Comparison of ENCODE assay signal across 14 cellular contexts in the genomic region with DNA sequence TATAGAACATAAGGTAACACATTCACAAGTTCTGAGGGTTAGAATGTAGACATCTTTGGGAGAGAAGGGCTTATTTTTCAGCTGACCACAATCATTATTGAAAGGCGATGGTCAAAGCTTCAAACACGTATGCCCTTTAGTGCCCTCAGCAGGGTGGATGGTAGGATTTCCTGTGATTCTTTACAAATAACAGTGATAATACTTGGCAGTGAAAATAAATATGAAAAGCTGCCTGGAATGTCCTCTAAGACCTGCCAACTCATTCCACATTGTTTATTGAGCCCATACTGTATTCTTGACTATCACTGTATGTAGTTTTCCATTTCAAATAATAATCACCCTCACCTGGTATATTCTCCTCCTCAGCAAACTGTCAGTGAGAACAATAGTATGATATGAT. TPM values are rescaled to one million over a fixed set of nuclear protein-coding genes. Genes with fewer than 3 reads are reported as not detected.
DNase-seq lines count a peak whose midpoint lies in the region; ATAC-seq and TF ChIP-seq lines count a peak whose summit lies in the region.
"Had no signal": no experiment of that assay in that cellular context is flagged by ENCODE, and none has a peak within 500 bp of the region (broad histone marks: within the 10 kb centered on the region; RNA-seq: fewer than 3 reads in every experiment).

No MANE protein-coding gene starts in this region.

- no peak overlapping the region for H2BK15ac ChIP-seq in IMR-90 (ENCODE audit: low read depth, low read length)

- POLR2A ChIA-PET in IMR-90 (lab: Charles Lee; ENCODE audit: unreplicated experiment), result no interaction called here

- no peak overlapping the region for H3K56ac ChIP-seq in IMR-90 (ENCODE audit: extremely low read depth, insufficient read depth, low read length)

- CTCF ChIA-PET in IMR-90 (lab: Yijun Ruan, JAX), result no interaction called here

- no peak overlapping the region for H2BK20ac ChIP-seq in IMR-90 (ENCODE audit: low read depth, low read length)

- no CpG with 5 or more reads among the region's 2 CpGs for WGBS in IMR-90 (ENCODE audit: extremely low coverage in 2 of 2, insufficient read length in 1 of 2), 2 experiments

- H3K27me3 ChIP-seq in IMR-90 (ENCODE audit: control insufficient read depth, insufficient read depth, low read length) (no peaks in the 10 kb centered on the region), neutrophil (no peaks in the 10 kb centered on the region), subcutaneous abdominal adipose tissue (ENCODE audit: control insufficient read depth in 5 of 5, insufficient read depth in 4 of 5, low read length in 5 of 5) (no peaks in the 10 kb centered on the region)
- H3K27me3 ChIP-seq: BE2C had no signal

- no peak overlapping the region for H3K4ac ChIP-seq in IMR-90 (ENCODE audit: low read depth, low read length)

- dilution Hi-C loops in IMR-90 (cut with HindIII; ENCODE audit: low sequenced_read_pairs, unreplicated experiment), result no loop called here

- H3K9me3 ChIP-seq in IMR-90 (ENCODE audit: control insufficient read depth, insufficient read depth, low read length), result no peaks in the 10 kb centered on the region
- no peaks in the 10 kb centered on the region for H3K9me3 ChIP-seq in neutrophil
- no peaks in the 10 kb centered on the region for H3K9me3 ChIP-seq in subcutaneous abdominal adipose tissue (ENCODE audit: control insufficient read depth in 5 of 5, low read length in 5 of 5)
- H3K9me3 ChIP-seq: BE2C had no signal

- no peaks in the 10 kb centered on the region for H4K20me1 ChIP-seq in IMR-90 (ENCODE audit: insufficient read depth, low read length)

- DNase-seq in IMR-90 (no peak), dermis microvascular lymphatic vessel endothelial cell (ENCODE audit: low read depth in 2 of 2) (peak; percentile 79 to 85), AG20443 (ENCODE audit: low spot score) (no peak)
- DNase-seq in stimulated activated CD4-positive, alpha-beta T cell treated with anti-CD3 and anti-CD28 coated beads, Interleukin-2, amount 100 ng/mL, for 48 hours, result no peak
- DNase-seq in activated CD4-positive, alpha-beta T cell treated with anti-CD3 and anti-CD28 coated beads for 48 hours, result no peak
- DNase-seq: BE2C; CD4-positive, alpha-beta memory T cell; DMS79; GOT3; H9 had no signal

- H3K4me2 ChIP-seq in IMR-90 (ENCODE audit: low read depth, low read length), result no peak overlapping the region

- no peak overlapping the region for H3K18ac ChIP-seq in IMR-90 (ENCODE audit: low read depth, low read length)

- H2AFZ ChIP-seq in IMR-90 (replicated peaks; ENCODE audit: low read length, poor library complexity), result no peak overlapping the region

- H3K4me3 ChIP-seq in IMR-90 (ENCODE audit: insufficient read depth, low read depth, low read length) (no peak overlapping the region), neutrophil (ENCODE audit: low read depth in 1 of 2, low read length in 1 of 2) (no peak overlapping the region), subcutaneous abdominal adipose tissue (ENCODE audit: low read depth in 1 of 5, low read length in 5 of 5) (no peak overlapping the region)

- TF ChIP-seq CTCF in IMR-90 (conservative IDR thresholded peaks at IDR 0.05; ENCODE audit: low read depth, low read length), result no peak
- no peak for TF ChIP-seq CTCF in neutrophil (IDR thresholded peaks at IDR 0.05)

- H4K8ac ChIP-seq in IMR-90 (ENCODE audit: low read depth in 2 of 2, low read length in 2 of 2), result no peak overlapping the region

- H4K5ac ChIP-seq in IMR-90 (ENCODE audit: low read depth, low read length), result peak overlapping the region; percentile 42; the same call in 1 of the 2 replicates

- no peaks in the 10 kb centered on the region for H3K79me1 ChIP-seq in IMR-90 (ENCODE audit: low read depth in 1 of 2, low read length in 2 of 2)

- BruUV-seq in IMR-90 (replicated peaks; lab: Mats Ljungman, UMichigan), result no TSS peak

- no peak overlapping the region for H4K91ac ChIP-seq in IMR-90 (ENCODE audit: insufficient read depth, low read depth, low read length)

- no peak overlapping the region for H2AK5ac ChIP-seq in IMR-90 (ENCODE audit: low read depth, low read length)

- intact Hi-C loops in IMR-90 (cut with micrococcal nuclease), result loop anchor here (2.0 kb wide), 1 partner anchor 16 kb away; no protein-coding TSS in a partner anchor

- H3K14ac ChIP-seq in IMR-90 (replicated peaks; ENCODE audit: low read depth, low read length), result no peak overlapping the region

- in situ Hi-C loops in IMR-90 (cut with MboI; ENCODE audit: low sequenced_read_pairs), result no loop called here

- TF ChIP-seq RAD21 in IMR-90 (IDR thresholded peaks at IDR 0.05; ENCODE audit: low read length), result no peak

- no peak overlapping the region for H3K23ac ChIP-seq in IMR-90 (ENCODE audit: low read depth, low read length)

- H2BK5ac ChIP-seq in IMR-90 (ENCODE audit: low read depth, low read length, poor library complexity, severe bottlenecking), result no peak overlapping the region

- no peak overlapping the region for H2BK120ac ChIP-seq in IMR-90 (ENCODE audit: low read depth, low read length)

- peaks cover 11% of the 10 kb centered on the region for H3K4me1 ChIP-seq in IMR-90 (ENCODE audit: control insufficient read depth, insufficient read depth, low read length)
- peaks cover 44 to 47% of the 10 kb centered on the region in 2 experiments for H3K4me1 ChIP-seq in neutrophil (ENCODE audit: control insufficient read depth in 1 of 2, insufficient read depth in 1 of 2, low read depth in 1 of 2, low read length in 1 of 2)
- peaks cover 0 to 51% (median 42%) of the 10 kb centered on the region in 5 donors for H3K4me1 ChIP-seq in subcutaneous abdominal adipose tissue (ENCODE audit: control insufficient read depth in 5 of 5, insufficient read depth in 5 of 5, low read length in 5 of 5)
- H3K4me1 ChIP-seq: BE2C had no signal

- H3K36me3 ChIP-seq in IMR-90 (ENCODE audit: control insufficient read depth, insufficient read depth, low read length) (no peaks in the 10 kb centered on the region), neutrophil (no peaks in the 10 kb centered on the region), subcutaneous abdominal adipose tissue (ENCODE audit: control insufficient read depth in 5 of 5, insufficient read depth in 5 of 5, low read length in 5 of 5) (no peaks in the 10 kb centered on the region)
- H3K36me3 ChIP-seq: BE2C had no signal

- peaks cover 7% of the 10 kb centered on the region; the same call in 1 of the 2 replicates for H3K9me1 ChIP-seq in IMR-90 (ENCODE audit: insufficient read depth, low read length)

- H3K9ac ChIP-seq in IMR-90 (ENCODE audit: low read depth, low read length) (no peak overlapping the region), subcutaneous abdominal adipose tissue (ENCODE audit: low read length in 5 of 5) (no peak overlapping the region)

- H3K27ac ChIP-seq in IMR-90 (ENCODE audit: insufficient read depth, low read length) (no peak overlapping the region), neutrophil (peak overlapping the region; percentile 99), subcutaneous abdominal adipose tissue (ENCODE audit: low read depth, low read length) (peak overlapping the region; percentile 85)
- H3K27ac ChIP-seq: C4-2B had no signal

- no peak for ATAC-seq in IMR-90 (ENCODE audit: low read depth)

- H2AK9ac ChIP-seq in IMR-90 (replicated peaks; ENCODE audit: low read depth, low read length, poor library complexity), result no peak overlapping the region

- no peak for TF ChIP-seq POLR2A in IMR-90 (IDR thresholded peaks at IDR 0.05; ENCODE audit: low read depth, low read length)

TF ChIP-seq in IMR-90, 13 proteins besides CTCF, POLR2A, EP300 and RAD21 (continues in another document):
- TF ChIP-seq MXI1 (IDR thresholded peaks at IDR 0.05; ENCODE audit: borderline replicate concordance, low read depth, low read length) (no peak), MAZ (IDR thresholded peaks at IDR 0.05; ENCODE audit: borderline replicate concordance, low read depth, low read length) (no peak), CEBPB (IDR thresholded peaks at IDR 0.05; ENCODE audit: low read depth, low read length) (no peak), NFE2L2 (IDR thresholded peaks at IDR 0.05; ENCODE audit: low read depth, low read length) (no peak), FOS (IDR thresholded peaks at IDR 0.05; ENCODE audit: low read depth, low read length) (no peak), RCOR1 (IDR thresholded peaks at IDR 0.05; ENCODE audit: insufficient replicate concordance, low read length) (no peak), CHD1 (IDR thresholded peaks at IDR 0.05; ENCODE audit: low read depth, low read length) (no peak), BHLHE40 (IDR thresholded peaks at IDR 0.05; ENCODE audit: low read depth, low read length) (no peak), MAFK (IDR thresholded peaks at IDR 0.05; ENCODE audit: low read depth, low read length) (no peak), SMC3 (IDR thresholded peaks at IDR 0.05; ENCODE audit: low read depth, low read length) (no peak)
- TF ChIP-seq, protein P1, sequence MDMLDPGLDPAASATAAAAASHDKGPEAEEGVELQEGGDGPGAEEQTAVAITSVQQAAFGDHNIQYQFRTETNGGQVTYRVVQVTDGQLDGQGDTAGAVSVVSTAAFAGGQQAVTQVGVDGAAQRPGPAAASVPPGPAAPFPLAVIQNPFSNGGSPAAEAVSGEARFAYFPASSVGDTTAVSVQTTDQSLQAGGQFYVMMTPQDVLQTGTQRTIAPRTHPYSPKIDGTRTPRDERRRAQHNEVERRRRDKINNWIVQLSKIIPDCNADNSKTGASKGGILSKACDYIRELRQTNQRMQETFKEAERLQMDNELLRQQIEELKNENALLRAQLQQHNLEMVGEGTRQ (IDR thresholded peaks at IDR 0.05; ENCODE audit: low read depth, low read length), result no peak
- TF ChIP-seq, protein P2, sequence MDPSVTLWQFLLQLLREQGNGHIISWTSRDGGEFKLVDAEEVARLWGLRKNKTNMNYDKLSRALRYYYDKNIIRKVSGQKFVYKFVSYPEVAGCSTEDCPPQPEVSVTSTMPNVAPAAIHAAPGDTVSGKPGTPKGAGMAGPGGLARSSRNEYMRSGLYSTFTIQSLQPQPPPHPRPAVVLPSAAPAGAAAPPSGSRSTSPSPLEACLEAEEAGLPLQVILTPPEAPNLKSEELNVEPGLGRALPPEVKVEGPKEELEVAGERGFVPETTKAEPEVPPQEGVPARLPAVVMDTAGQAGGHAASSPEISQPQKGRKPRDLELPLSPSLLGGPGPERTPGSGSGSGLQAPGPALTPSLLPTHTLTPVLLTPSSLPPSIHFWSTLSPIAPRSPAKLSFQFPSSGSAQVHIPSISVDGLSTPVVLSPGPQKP (IDR thresholded peaks at IDR 0.05; ENCODE audit: borderline replicate concordance, low read depth, low read length), result no peak

RNA-seq across cellular contexts. Expression of gene MPEG1, which starts 13.7 kb away (rescaled TPM):
- total RNA-seq in IMR-90 (2012; rRNA removed), result not detected in 2 replicates
- polyA plus RNA-seq in IMR-90 (2012; rRNA removed), result not detected in 2 replicates
- not detected in 2 replicates for polyA plus RNA-seq in IMR-90 (2012; cell fraction: cytosol; rRNA removed)
- not detected in 2 replicates for polyA plus RNA-seq in IMR-90 (2012; cell fraction: nucleus; rRNA removed; ENCODE audit: low replicate concordance)
- not detected in 2 replicates for total RNA-seq in dermis microvascular lymphatic vessel endothelial cell
- total RNA-seq: G401, H9 had no signal

RNA-seq across cellular contexts. Expression of gene DTX4, which starts 54.5 kb away (rescaled TPM):
- total RNA-seq in IMR-90 (2012; rRNA removed) (2.5 and 2.7 TPM in 2 replicates), dermis microvascular lymphatic vessel endothelial cell (10.4 and 49.6 TPM in 2 replicates)
- polyA plus RNA-seq in IMR-90 (2012; rRNA removed), result 3.0 and 3.1 TPM in 2 replicates
- 1.1 and 1.5 TPM in 2 replicates for polyA plus RNA-seq in IMR-90 (2012; cell fraction: cytosol; rRNA removed)
- 3.8 and 4.2 TPM in 2 replicates for polyA plus RNA-seq in IMR-90 (2012; cell fraction: nucleus; rRNA removed; ENCODE audit: low replicate concordance)

Comparison
In these comparisons a context has a peak if more than half of its experiments do, and no peak if none do; other contexts are left out.
1. DNase-seq: peak in dermis microvascular lymphatic vessel endothelial cell (2 of 2); none in IMR-90 (single experiment), stimulated activated CD4-positive, alpha-beta T cell treated with anti-CD3 and anti-CD28 coated beads, Interleukin-2, amount 100 ng/mL, for 48 hours (0 of 2), activated CD4-positive, alpha-beta T cell treated with anti-CD3 and anti-CD28 coated beads for 48 hours (single experiment) and AG20443 (single experiment).